11 cellular contexts compared by ENCODE assay signal in the genomic region with DNA sequence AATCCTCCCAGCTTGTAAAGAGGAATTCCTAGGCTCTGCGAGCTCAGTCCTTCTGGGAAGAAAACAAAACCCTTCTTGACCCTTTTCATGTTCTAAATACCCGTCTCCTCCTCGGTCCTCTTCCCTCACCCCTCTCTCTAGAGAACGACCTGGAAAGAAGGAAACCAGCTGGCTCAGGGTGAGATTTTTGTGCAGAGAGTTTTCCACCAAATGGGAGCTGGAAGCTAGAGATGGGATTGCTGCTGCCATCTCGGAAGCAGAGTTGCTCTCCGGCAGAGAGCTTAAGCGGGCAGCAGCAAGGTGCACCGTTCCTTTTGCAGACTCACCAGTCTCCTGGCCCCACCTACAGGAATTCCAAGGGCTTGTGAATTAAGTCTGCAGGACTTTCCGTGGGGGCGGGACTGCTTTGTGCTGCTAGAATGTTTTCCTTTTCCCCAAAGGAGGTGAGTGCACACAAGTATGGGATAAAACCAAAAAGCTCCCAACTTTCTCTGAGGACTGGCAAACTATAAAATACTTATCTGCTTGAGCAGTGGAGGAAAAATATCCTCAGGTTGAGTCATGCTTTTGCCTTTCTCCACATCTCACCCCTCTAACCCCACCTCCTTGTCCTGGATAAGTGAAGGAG. TPM values are rescaled to one million over a fixed set of nuclear protein-coding genes. Genes with fewer than 3 reads are reported as not detected.
DNase-seq lines count a peak whose midpoint lies in the region; ATAC-seq and TF ChIP-seq lines count a peak whose summit lies in the region.
"Had no signal": no experiment of that assay in that cellular context is flagged by ENCODE, and none has a peak within 500 bp of the region (broad histone marks: within the 10 kb centered on the region; RNA-seq: fewer than 3 reads in every experiment).

No MANE protein-coding gene starts in this region.

- no peak overlapping the region for H3K4me3 Mint-ChIP-seq in CD4-positive, alpha-beta memory T cell
- H3K4me3 Mint-ChIP-seq: activated CD8-positive, alpha-beta memory T cell treated with anti-CD3 and anti-CD28 coated beads, Interleukin-2, amount 10 ng/mL, durations not matched to agents 7 days and 5 days had no signal

- no peak overlapping the region for H3K4me2 ChIP-seq in GM23248 (ENCODE audit: unreplicated experiment)
- H3K4me2 ChIP-seq: BLaER1 had no signal

- POLR2A ChIA-PET in CD4-positive, alpha-beta memory T cell (lab: Charles Lee; ENCODE audit: partially characterized antibody), result interaction anchor here (1.1 kb wide), 1 partner anchor 52 kb away, joined by 3 read pairs; no protein-coding TSS in a partner anchor

- peaks cover 2 to 25% (median 11%) of the 10 kb centered on the region in 4 donors for H3K4me1 Mint-ChIP-seq in CD4-positive, alpha-beta memory T cell
- H3K4me1 Mint-ChIP-seq: activated CD8-positive, alpha-beta memory T cell treated with anti-CD3 and anti-CD28 coated beads, Interleukin-2, amount 10 ng/mL, durations not matched to agents 7 days and 5 days had no signal

- WGBS in GM23248 (ENCODE audit: low coverage in 1 of 2, low lambda C conversion rate in 2 of 2, missing lambda C conversion rate in 2 of 2), 2 experiments, result 29 to 36% methylated on average over 10 of the region's 10 CpGs
- 40 to 50% methylated on average over 6 to 10 of the region's 10 CpGs for WGBS in body of pancreas, 2 donors
- 41 to 48% (median 45%) methylated on average over 10 of the region's 10 CpGs for WGBS in psoas muscle, 3 donors

- no peaks in the 10 kb centered on the region for H3K27me3 ChIP-seq in GM23248 (replicated peaks; ENCODE audit: insufficient read depth)
- H3K27me3 ChIP-seq in body of pancreas, result no peaks in the 10 kb centered on the region
- H3K27me3 ChIP-seq in psoas muscle (ENCODE audit: insufficient read depth in 3 of 3, low read length in 2 of 3), result no peaks in the 10 kb centered on the region
- no peaks in the 10 kb centered on the region for H3K27me3 ChIP-seq in CD4-positive, alpha-beta memory T cell (ENCODE audit: insufficient read depth, low read length)
- H3K27me3 ChIP-seq: BLaER1, neutrophil had no signal

- H3K27ac ChIP-seq in GM23248 (no peak overlapping the region), body of pancreas (no peak overlapping the region), psoas muscle (no peak overlapping the region)
- H3K27ac ChIP-seq in CD4-positive, alpha-beta memory T cell (ENCODE audit: low read depth, low read length), result no peak overlapping the region
- H3K27ac ChIP-seq: BLaER1, neutrophil had no signal

- H3K27me3 Mint-ChIP-seq in CD4-positive, alpha-beta memory T cell, result no peaks in the 10 kb centered on the region
- H3K27me3 Mint-ChIP-seq: activated CD8-positive, alpha-beta memory T cell treated with anti-CD3 and anti-CD28 coated beads, Interleukin-2, amount 10 ng/mL, durations not matched to agents 7 days and 5 days had no signal

- H3F3A ChIP-seq in GM23248 (ENCODE audit: insufficient read depth), result no peaks in the 10 kb centered on the region

- H3K4me3 ChIP-seq in GM23248, result no peak overlapping the region
- no peak overlapping the region for H3K4me3 ChIP-seq in body of pancreas
- no peak overlapping the region for H3K4me3 ChIP-seq in psoas muscle
- H3K4me3 ChIP-seq in CD4-positive, alpha-beta memory T cell (ENCODE audit: low read length in 2 of 2), result no peak overlapping the region
- H3K4me3 ChIP-seq: BLaER1 had no signal

- intact Hi-C loops in body of pancreas (cut with DNase I), result no loop called here
- intact Hi-C loops in psoas muscle (cut with DNase I), result loop anchor here in 1 of 2 donors (10.0 kb wide), 1 partner anchor 67 kb away; no protein-coding TSS in a partner anchor
- intact Hi-C loops in CD4-positive, alpha-beta memory T cell (cut with micrococcal nuclease), result no loop called here

- no peak overlapping the region for H3K9ac ChIP-seq in GM23248
- H3K9ac ChIP-seq: BLaER1 had no signal

- no peaks in the 10 kb centered on the region for H4K20me1 ChIP-seq in GM23248 (ENCODE audit: insufficient read depth)
- H4K20me1 ChIP-seq: BLaER1 had no signal

- no peaks in the 10 kb centered on the region for H3K9me3 Mint-ChIP-seq in CD4-positive, alpha-beta memory T cell
- H3K9me3 Mint-ChIP-seq in activated naive CD4-positive, alpha-beta T cell treated with anti-CD3 and anti-CD28 coated beads, Interleukin-2, amount 50 U/mL, for 72 hours, result no peaks in the 10 kb centered on the region

- H3K9me2 ChIP-seq in GM23248 (ENCODE audit: insufficient read depth), result no peaks in the 10 kb centered on the region

- H3K27ac Mint-ChIP-seq in CD4-positive, alpha-beta memory T cell, result peak overlapping the region in 1 of 7 donors; percentile 58
- H3K27ac Mint-ChIP-seq in activated naive CD4-positive, alpha-beta T cell treated with anti-CD3 and anti-CD28 coated beads, Interleukin-2, amount 50 U/mL, for 72 hours, result peak overlapping the region in 1 of 2 donors; percentile 53
- H3K27ac Mint-ChIP-seq: activated CD8-positive, alpha-beta memory T cell treated with anti-CD3 and anti-CD28 coated beads, Interleukin-2, amount 10 ng/mL, durations not matched to agents 7 days and 5 days had no signal

- TF ChIP-seq POLR2A in body of pancreas (IDR thresholded peaks at IDR 0.05), result no peak

- H3K36me3 ChIP-seq in GM23248 (ENCODE audit: low read depth) (no peaks in the 10 kb centered on the region), body of pancreas (replicated peaks in 1 of 2; ENCODE audit: insufficient read depth in 1 of 2, low read depth in 2 of 2) (no peaks in the 10 kb centered on the region), psoas muscle (ENCODE audit: insufficient read depth in 1 of 2, low read depth in 1 of 2) (no peaks in the 10 kb centered on the region)
- no peaks in the 10 kb centered on the region for H3K36me3 ChIP-seq in CD4-positive, alpha-beta memory T cell (ENCODE audit: insufficient read depth, low read length)
- H3K36me3 ChIP-seq: BLaER1, neutrophil had no signal

- H3K79me2 ChIP-seq in GM23248 (ENCODE audit: insufficient read depth), result no peaks in the 10 kb centered on the region

- H3K9me3 ChIP-seq in GM23248 (ENCODE audit: low read depth) (no peaks in the 10 kb centered on the region), body of pancreas (no peaks in the 10 kb centered on the region), psoas muscle (no peaks in the 10 kb centered on the region)
- no peaks in the 10 kb centered on the region for H3K9me3 ChIP-seq in CD4-positive, alpha-beta memory T cell (ENCODE audit: control insufficient read depth in 1 of 2, low read length in 2 of 2)
- H3K9me3 ChIP-seq: BLaER1, neutrophil had no signal

- in situ Hi-C loops in GM23248 (cut with MboI), result no loop called here

- no peak overlapping the region for H2AFZ ChIP-seq in GM23248

- H3K4me1 ChIP-seq in GM23248 (ENCODE audit: insufficient read depth) (no peaks in the 10 kb centered on the region), body of pancreas (no peaks in the 10 kb centered on the region), psoas muscle (peaks cover 8% of the 10 kb centered on the region)
- peaks cover 4% of the 10 kb centered on the region for H3K4me1 ChIP-seq in CD4-positive, alpha-beta memory T cell (ENCODE audit: insufficient read depth, low read length)

- CTCF ChIA-PET in CD4-positive, alpha-beta memory T cell (lab: Charles Lee; ENCODE audit: partially characterized antibody), result interaction anchor here (1.3 to 2.4 kb wide), 3 partner anchors 62 to 97 kb away, joined by 4 to 6 read pairs (median 5); no protein-coding TSS in a partner anchor

- ATAC-seq in body of pancreas, result peak; percentile 72
- ATAC-seq in psoas muscle, result no peak
- ATAC-seq in activated naive CD4-positive, alpha-beta T cell treated with anti-CD3 and anti-CD28 coated beads, Interleukin-2, amount 50 U/mL, for 72 hours, result no peak
- ATAC-seq: activated CD8-positive, alpha-beta memory T cell treated with anti-CD3 and anti-CD28 coated beads, Interleukin-2, amount 10 ng/mL, durations not matched to agents 7 days and 5 days had no signal

- TF ChIP-seq CTCF in body of pancreas (IDR thresholded peaks at IDR 0.05) (peak in 4 of 7 experiments; percentile 35 to 57 (median 45)), psoas muscle (IDR thresholded peaks at IDR 0.05) (peak; percentile 8)

- DNase-seq in GM23248 (peak; percentile 4), body of pancreas (peak; percentile 47 to 67 (median 58)), iPS DF 19.7 (ENCODE audit: low read depth, low spot score) (peak; percentile 54), psoas muscle (no peak), NCI-H1930 (lab: John Stamatoyannopoulos, UW) (no peak), cerebellar nuclear complex (lab: John Stamatoyannopoulos, UW) (no peak)
- DNase-seq in CD4-positive, alpha-beta memory T cell, result no peak
- no peak for DNase-seq in activated naive CD4-positive, alpha-beta T cell treated with anti-CD3 and anti-CD28 coated beads, Interleukin-2, amount 50 U/mL, for 72 hours (ENCODE audit: low spot score in 2 of 2)
- DNase-seq: activated CD8-positive, alpha-beta memory T cell treated with anti-CD3 and anti-CD28 coated beads, Interleukin-2, amount 10 ng/mL, durations not matched to agents 7 days and 5 days had no signal

- no peaks in the 10 kb centered on the region for H3K36me3 Mint-ChIP-seq in CD4-positive, alpha-beta memory T cell
- no peaks in the 10 kb centered on the region for H3K36me3 Mint-ChIP-seq in activated naive CD4-positive, alpha-beta T cell treated with anti-CD3 and anti-CD28 coated beads, Interleukin-2, amount 50 U/mL, for 72 hours
- H3K36me3 Mint-ChIP-seq: activated CD8-positive, alpha-beta memory T cell treated with anti-CD3 and anti-CD28 coated beads, Interleukin-2, amount 10 ng/mL, durations not matched to agents 7 days and 5 days had no signal

RNA-seq across cellular contexts. Expression of gene KIAA0040, which starts 29.1 kb away (rescaled TPM):
- total RNA-seq in GM23248 (2014; rRNA removed; shearing (Covaris generic)), result 0.22 TPM in 1 of 2 replicates, not detected in the other
- polyA plus RNA-seq in GM23248 (2016; fragmentation: Nextera tagmentation; extraction: Ambion mirVana), result 0.04 and 0.08 TPM in 2 replicates
- 10 to 100 TPM; 10.1 to 29.7 TPM for total RNA-seq in body of pancreas
- 10 to 100 TPM in 3 of 4 donors, 1 to 10 TPM in 1; 6.2 to 18.4 (median 14.6) TPM for total RNA-seq in psoas muscle
- polyA plus RNA-seq in psoas muscle, result 10 to 100 TPM in 1 of 3 donors, 1 to 10 TPM in 2; 5.7 to 48.0 (median 7.7) TPM
- 10 to 100 TPM; 28.7 to 33.6 TPM for total RNA-seq in CD4-positive, alpha-beta memory T cell
- 10 to 100 TPM; 36.2 to 53.8 TPM for polyA plus RNA-seq in CD4-positive, alpha-beta memory T cell
- total RNA-seq in activated naive CD4-positive, alpha-beta T cell treated with anti-CD3 and anti-CD28 coated beads, Interleukin-2, amount 50 U/mL, for 72 hours, result 10 to 100 TPM; 21.2 to 23.4 TPM

Comparison
In these comparisons a context has a peak if more than half of its experiments do, and no peak if none do; other contexts are left out.
1. DNase-seq: peak in GM23248 (single experiment), body of pancreas (4 of 4) and iPS DF 19.7 (single experiment); none in psoas muscle (0 of 2), NCI-H1930 (0 of 2), cerebellar nuclear complex (0 of 2), CD4-positive, alpha-beta memory T cell (0 of 5) and activated naive CD4-positive, alpha-beta T cell treated with anti-CD3 and anti-CD28 coated beads, Interleukin-2, amount 50 U/mL, for 72 hours (0 of 2).